In the genomic region with DNA sequence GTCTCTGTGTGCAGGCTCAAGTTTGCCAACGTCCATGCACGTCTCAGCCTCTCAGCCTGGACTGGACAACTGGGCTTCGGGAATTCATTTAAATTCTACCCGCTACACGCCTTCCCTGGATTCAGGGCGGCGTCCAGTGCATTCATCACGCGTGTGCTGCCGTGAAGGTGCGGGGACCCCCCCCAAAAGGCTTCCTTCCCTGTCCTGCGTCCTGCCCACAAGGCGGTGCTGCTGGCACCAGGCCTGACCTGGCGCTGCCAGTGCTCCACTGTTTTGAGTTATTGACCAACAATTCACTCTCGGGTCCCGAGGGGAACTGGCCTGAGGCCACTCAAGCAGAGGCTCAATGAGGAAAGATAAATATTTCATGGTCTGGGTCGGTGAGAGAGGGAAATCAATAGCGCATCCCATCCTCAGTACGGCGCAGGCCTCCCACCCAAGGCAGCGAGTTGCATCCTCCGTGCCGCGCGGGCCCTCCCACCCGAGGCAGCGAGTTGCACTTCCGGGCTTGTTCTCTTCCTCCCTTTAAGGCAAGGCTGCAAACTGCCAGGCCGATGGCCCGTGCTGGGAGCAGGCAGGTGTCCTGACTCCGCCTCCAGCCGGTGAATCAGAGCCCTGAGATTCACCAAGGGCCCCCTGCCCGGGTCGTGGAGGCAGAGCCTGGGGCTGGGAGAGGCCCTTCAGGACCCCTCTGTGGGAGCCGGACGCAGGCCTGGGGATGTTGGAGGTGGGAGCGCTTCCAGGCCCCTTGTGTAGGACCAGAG, we compare ENCODE assay signal across 16 cellular contexts. TPM values are rescaled to one million over a fixed set of nuclear protein-coding genes. Genes with fewer than 3 reads are reported as not detected.
DNase-seq lines count a peak whose midpoint lies in the region; ATAC-seq and TF ChIP-seq lines count a peak whose summit lies in the region.
"Had no signal": no experiment of that assay in that cellular context is flagged by ENCODE, and none has a peak within 500 bp of the region (broad histone marks: within the 10 kb centered on the region; RNA-seq: fewer than 3 reads in every experiment).

No MANE protein-coding gene starts in this region.

- TF ChIP-seq CTCF in left ventricle myocardium inferior (IDR thresholded peaks at IDR 0.05; ENCODE audit: borderline replicate concordance) (no peak), IMR-90 (conservative IDR thresholded peaks at IDR 0.05; ENCODE audit: low read depth, low read length) (no peak)

- H4K5ac ChIP-seq in IMR-90 (ENCODE audit: low read depth, low read length): no peak overlapping the region

- H3K23ac ChIP-seq in IMR-90 (ENCODE audit: low read depth, low read length): no peak overlapping the region

- H3K4me3 ChIP-seq in left ventricle myocardium inferior (no peak overlapping the region), IMR-90 (ENCODE audit: insufficient read depth, low read depth, low read length) (no peak overlapping the region)
- H3K4me3 ChIP-seq: left lung had no signal

- DNase-seq in left ventricle myocardium inferior (peak; percentile 4), cardiac septum (ENCODE audit: low spot score) (no peak), IMR-90 (no peak), substantia nigra (lab: John Stamatoyannopoulos, UW) (no peak), pons (ENCODE audit: low spot score) (no peak)
- no peak for DNase-seq in effector memory CD8-positive, alpha-beta T cell
- DNase-seq in stimulated activated naive CD8-positive, alpha-beta T cell treated with anti-CD3 and anti-CD28 coated beads, Interleukin-15, amount 100 ng/mL, for 72 hours: no peak
- DNase-seq: C1 segment of cervical spinal cord, foreskin fibroblast, GOT3, NCI-H2029, nucleus accumbens had no signal

- no peak overlapping the region for H3K27ac Mint-ChIP-seq in effector memory CD8-positive, alpha-beta T cell
- H3K27ac Mint-ChIP-seq in stimulated activated naive CD8-positive, alpha-beta T cell treated with anti-CD3 and anti-CD28 coated beads, Interleukin-15, amount 100 ng/mL, for 72 hours: no peak overlapping the region
- H3K27ac Mint-ChIP-seq: activated naive CD4-positive, alpha-beta T cell treated with anti-CD3 and anti-CD28 coated beads, Interleukin-2, amount 50 U/mL, for 72 hours; dendritic cell treated with granulocyte-macrophage colony-stimulating factor and Interleukin-4, amounts not matched to agents 40 ng/mL and 50 ng/mL, for 4 days had no signal

- H3K4ac ChIP-seq in IMR-90 (ENCODE audit: low read depth, low read length): no peak overlapping the region

- H3K14ac ChIP-seq in IMR-90 (replicated peaks; ENCODE audit: low read depth, low read length): no peak overlapping the region

- H3K4me1 ChIP-seq in left ventricle myocardium inferior: peaks cover 6% of the 10 kb centered on the region
- no peaks in the 10 kb centered on the region for H3K4me1 ChIP-seq in IMR-90 (ENCODE audit: control insufficient read depth, insufficient read depth, low read length)
- H3K4me1 ChIP-seq: left lung had no signal

- in situ Hi-C loops in IMR-90 (cut with MboI; ENCODE audit: low sequenced_read_pairs): no loop called here

- peak overlapping the region; percentile 3 for H2AFZ ChIP-seq in IMR-90 (replicated peaks; ENCODE audit: low read length, poor library complexity)

- H2BK20ac ChIP-seq in IMR-90 (ENCODE audit: low read depth, low read length): no peak overlapping the region

- H3K18ac ChIP-seq in IMR-90 (ENCODE audit: low read depth, low read length): no peak overlapping the region

- no peak overlapping the region for H3K27ac ChIP-seq in left ventricle myocardium inferior (replicated peaks)
- no peak overlapping the region for H3K27ac ChIP-seq in IMR-90 (ENCODE audit: insufficient read depth, low read length)
- H3K27ac ChIP-seq in substantia nigra (ENCODE audit: low read depth, low read length, poor library complexity, severe bottlenecking): no peak overlapping the region
- H3K27ac ChIP-seq: left lung had no signal

- H3K36me3 Mint-ChIP-seq in effector memory CD8-positive, alpha-beta T cell (ENCODE audit: insufficient read depth): peaks cover 3% of the 10 kb centered on the region
- H3K36me3 Mint-ChIP-seq: activated naive CD4-positive, alpha-beta T cell treated with anti-CD3 and anti-CD28 coated beads, Interleukin-2, amount 50 U/mL, for 72 hours had no signal

- no peaks in the 10 kb centered on the region for H3K36me3 ChIP-seq in left ventricle myocardium inferior
- no peaks in the 10 kb centered on the region for H3K36me3 ChIP-seq in IMR-90 (ENCODE audit: control insufficient read depth, insufficient read depth, low read length)
- H3K36me3 ChIP-seq: left lung had no signal

- POLR2A ChIA-PET in IMR-90 (lab: Charles Lee; ENCODE audit: unreplicated experiment): no interaction called here

- WGBS in IMR-90 (ENCODE audit: extremely low coverage in 2 of 2, insufficient read length in 1 of 2), 2 experiments: 42% methylated on average over 27 of the region's 37 CpGs; no CpG with 5 or more reads in 1 of the 2 experiments

- peaks cover 39 to 79% of the 10 kb centered on the region in 2 donors for H3K27me3 Mint-ChIP-seq in effector memory CD8-positive, alpha-beta T cell
- H3K27me3 Mint-ChIP-seq in stimulated activated naive CD8-positive, alpha-beta T cell treated with anti-CD3 and anti-CD28 coated beads, Interleukin-15, amount 100 ng/mL, for 72 hours: peaks cover 72% of the 10 kb centered on the region

- H3K79me1 ChIP-seq in IMR-90 (ENCODE audit: low read depth in 1 of 2, low read length in 2 of 2): no peaks in the 10 kb centered on the region

- no peak overlapping the region for H2AK5ac ChIP-seq in IMR-90 (ENCODE audit: low read depth, low read length)

- no peak overlapping the region for H2AK9ac ChIP-seq in IMR-90 (replicated peaks; ENCODE audit: low read depth, low read length, poor library complexity)

- H3K9ac ChIP-seq in IMR-90 (ENCODE audit: low read depth, low read length): no peak overlapping the region

- no peak overlapping the region for H2BK15ac ChIP-seq in IMR-90 (ENCODE audit: low read depth, low read length)

- H2BK120ac ChIP-seq in IMR-90 (ENCODE audit: low read depth, low read length): no peak overlapping the region

- H2BK5ac ChIP-seq in IMR-90 (ENCODE audit: low read depth, low read length, poor library complexity, severe bottlenecking): no peak overlapping the region

- no peak overlapping the region for H4K91ac ChIP-seq in IMR-90 (ENCODE audit: insufficient read depth, low read depth, low read length)

- CTCF ChIA-PET in IMR-90 (lab: Yijun Ruan, JAX): no interaction called here

- peaks cover 98% of the 10 kb centered on the region for H3K27me3 ChIP-seq in left ventricle myocardium inferior (ENCODE audit: low read depth)
- H3K27me3 ChIP-seq in IMR-90 (ENCODE audit: control insufficient read depth, insufficient read depth, low read length): peaks cover 68% of the 10 kb centered on the region

- no peaks in the 10 kb centered on the region for H3K9me3 ChIP-seq in left ventricle myocardium inferior (replicated peaks)
- no peaks in the 10 kb centered on the region for H3K9me3 ChIP-seq in IMR-90 (ENCODE audit: control insufficient read depth, insufficient read depth, low read length)
- H3K9me3 ChIP-seq: left lung had no signal

- dilution Hi-C loops in IMR-90 (cut with HindIII; ENCODE audit: low sequenced_read_pairs, unreplicated experiment): no loop called here

- no peak for TF ChIP-seq RAD21 in IMR-90 (IDR thresholded peaks at IDR 0.05; ENCODE audit: low read length)

- TF ChIP-seq POLR2A in IMR-90 (IDR thresholded peaks at IDR 0.05; ENCODE audit: low read depth, low read length): no peak

- H3K56ac ChIP-seq in IMR-90 (ENCODE audit: extremely low read depth, insufficient read depth, low read length): no peak overlapping the region

- ATAC-seq in IMR-90 (ENCODE audit: low read depth) (no peak), HG02852 (IDR thresholded peaks at IDR 0.05; ENCODE audit: unreplicated experiment) (no peak)
- peak; percentile 22 for ATAC-seq in effector memory CD8-positive, alpha-beta T cell (replicated peaks)
- peak; percentile 20 for ATAC-seq in stimulated activated naive CD8-positive, alpha-beta T cell treated with anti-CD3 and anti-CD28 coated beads, Interleukin-15, amount 100 ng/mL, for 72 hours
- ATAC-seq: left lung had no signal

- H3K9me3 Mint-ChIP-seq in effector memory CD8-positive, alpha-beta T cell: no peaks in the 10 kb centered on the region
- no peaks in the 10 kb centered on the region for H3K9me3 Mint-ChIP-seq in stimulated activated naive CD8-positive, alpha-beta T cell treated with anti-CD3 and anti-CD28 coated beads, Interleukin-15, amount 100 ng/mL, for 72 hours
- H3K9me3 Mint-ChIP-seq: activated naive CD4-positive, alpha-beta T cell treated with anti-CD3 and anti-CD28 coated beads, Interleukin-2, amount 50 U/mL, for 72 hours; dendritic cell treated with granulocyte-macrophage colony-stimulating factor and Interleukin-4, amounts not matched to agents 40 ng/mL and 50 ng/mL, for 4 days had no signal

- intact Hi-C loops in left ventricle myocardium inferior (cut with micrococcal nuclease) (no loop called here), cardiac septum (cut with DNase I) (no loop called here), IMR-90 (cut with micrococcal nuclease) (no loop called here)

- peak overlapping the region in 1 of 2 donors; percentile 29 for H3K4me3 Mint-ChIP-seq in effector memory CD8-positive, alpha-beta T cell
- peak overlapping the region in 1 of 2 donors; percentile 60 for H3K4me3 Mint-ChIP-seq in stimulated activated naive CD8-positive, alpha-beta T cell treated with anti-CD3 and anti-CD28 coated beads, Interleukin-15, amount 100 ng/mL, for 72 hours
- H3K4me3 Mint-ChIP-seq: dendritic cell treated with granulocyte-macrophage colony-stimulating factor and Interleukin-4, amounts not matched to agents 40 ng/mL and 50 ng/mL, for 4 days had no signal

- BruUV-seq in IMR-90 (replicated peaks; lab: Mats Ljungman, UMichigan): no TSS peak

- no peaks in the 10 kb centered on the region for H3K9me1 ChIP-seq in IMR-90 (ENCODE audit: insufficient read depth, low read length)

- no peak overlapping the region for H4K8ac ChIP-seq in IMR-90 (ENCODE audit: low read depth in 2 of 2, low read length in 2 of 2)

- peaks cover 6 to 12% of the 10 kb centered on the region in 2 donors for H3K4me1 Mint-ChIP-seq in effector memory CD8-positive, alpha-beta T cell (ENCODE audit: low read depth in 2 of 2)
- peaks cover 31% of the 10 kb centered on the region for H3K4me1 Mint-ChIP-seq in stimulated activated naive CD8-positive, alpha-beta T cell treated with anti-CD3 and anti-CD28 coated beads, Interleukin-15, amount 100 ng/mL, for 72 hours

- no peaks in the 10 kb centered on the region; the same call in 1 of the 2 replicates for H4K20me1 ChIP-seq in IMR-90 (ENCODE audit: insufficient read depth, low read length)

- H3K4me2 ChIP-seq in IMR-90 (ENCODE audit: low read depth, low read length): no peak overlapping the region

TF ChIP-seq in IMR-90, 13 proteins besides CTCF, POLR2A, EP300 and RAD21 (continues in another document):
- TF ChIP-seq CEBPB (IDR thresholded peaks at IDR 0.05; ENCODE audit: low read depth, low read length) (no peak), CHD1 (IDR thresholded peaks at IDR 0.05; ENCODE audit: low read depth, low read length) (no peak), MXI1 (IDR thresholded peaks at IDR 0.05; ENCODE audit: borderline replicate concordance, low read depth, low read length) (no peak)

RNA-seq across cellular contexts. Expression of a gene that starts 22.8 kb away (rescaled TPM):
- total RNA-seq in left ventricle myocardium inferior (not detected), cardiac septum (not detected), IMR-90 (2012; rRNA removed) (not detected in 2 replicates)
- not detected in 2 replicates for polyA plus RNA-seq in IMR-90 (2012; rRNA removed)
- polyA plus RNA-seq in IMR-90 (2012; cell fraction: cytosol; rRNA removed): not detected in 2 replicates
- polyA plus RNA-seq in IMR-90 (2012; cell fraction: nucleus; rRNA removed; ENCODE audit: low replicate concordance): not detected in 2 replicates
- total RNA-seq: activated naive CD4-positive, alpha-beta T cell treated with anti-CD3 and anti-CD28 coated beads, Interleukin-2, amount 50 U/mL, for 72 hours; left lung had no signal

Comparison
In these comparisons a context has a peak if more than half of its experiments do, and no peak if none do; other contexts are left out.
1. ATAC-seq: peak in effector memory CD8-positive, alpha-beta T cell (single experiment) and stimulated activated naive CD8-positive, alpha-beta T cell treated with anti-CD3 and anti-CD28 coated beads, Interleukin-15, amount 100 ng/mL, for 72 hours (single experiment); none in IMR-90 (single experiment) and HG02852 (single experiment).